ENCODE assay signal across 9 cellular contexts in genomic region chr21:26572668-26573381, GRCh38. TPM values are rescaled to one million over a fixed set of nuclear protein-coding genes. Genes with fewer than 3 reads are reported as not detected.
DNase-seq lines count a peak whose midpoint lies in the region; ATAC-seq, FAIRE-seq and TF ChIP-seq lines count a peak whose summit lies in the region.
"Had no signal": no experiment of that assay in that cellular context is flagged by ENCODE, and none has a peak within 500 bp of the region (broad histone marks: within the 10 kb centered on the region; RNA-seq: fewer than 3 reads in every experiment).

Gene CYYR1, minus strand, starts transcription at chr21:26573286. Its CDS starts 346 bp downstream, at chr21:26572940.

- in situ Hi-C loops in KBM-7 (cut with MboI; ENCODE audit: low pct_unique_long_range_greater_than_20kb, low sequenced_read_pairs): no loop called here

- peaks cover 12% of the 10 kb centered on the region for H3K9me3 Mint-ChIP-seq in chondrocyte (ENCODE audit: low read depth)

- H3K9me1 ChIP-seq in keratinocyte (ENCODE audit: control insufficient read depth, extremely low read depth, insufficient read depth, low read length): no peaks in the 10 kb centered on the region

- FAIRE-seq in keratinocyte (lab: Jason Lieb, UNC): no peak

- H3K36me3 Mint-ChIP-seq in chondrocyte (ENCODE audit: low read depth): no peaks in the 10 kb centered on the region

- peak within 1 kb of the TSS; percentile 95 for H2AFZ ChIP-seq in keratinocyte (ENCODE audit: control insufficient read depth, low read length)

- peak within 1 kb of the TSS; percentile 92 for H3K4me2 ChIP-seq in keratinocyte (ENCODE audit: control insufficient read depth, extremely low read depth, insufficient read depth, low read depth, low read length)
- peak within 1 kb of the TSS; percentile 95 for H3K4me2 ChIP-seq in skeletal muscle satellite cell (ENCODE audit: low read length)

- H3K4me3 ChIP-seq in HUES6 (ENCODE audit: low read depth, low read length) (peak within 1 kb of the TSS; percentile 96), keratinocyte (ENCODE audit: control insufficient read depth in 2 of 3, extremely low read depth in 1 of 3, insufficient read depth in 2 of 3, low read depth in 1 of 3, low read length in 3 of 3) (peak within 1 kb of the TSS; percentile 60 to 77 (median 75)), skeletal muscle satellite cell (ENCODE audit: low read length) (peak within 1 kb of the TSS; percentile 78)

- peaks cover 16% of the 10 kb centered on the region for H3K4me1 ChIP-seq in HUES6 (ENCODE audit: control insufficient read depth, insufficient read depth, low read length)
- peaks cover 2% of the 10 kb centered on the region for H3K4me1 ChIP-seq in keratinocyte (ENCODE audit: control insufficient read depth, extremely low read depth, insufficient read depth, low read length)
- peaks cover 2% of the 10 kb centered on the region for H3K4me1 ChIP-seq in skeletal muscle satellite cell (ENCODE audit: control insufficient read depth, insufficient read depth, low read length)

- H3K9ac ChIP-seq in HUES6 (ENCODE audit: low read length): peak within 1 kb of the TSS; percentile 99
- H3K9ac ChIP-seq in keratinocyte (ENCODE audit: control insufficient read depth, extremely low read depth, insufficient read depth, low read length): peak within 1 kb of the TSS; percentile 71
- peak within 1 kb of the TSS; percentile 41 for H3K9ac ChIP-seq in skeletal muscle satellite cell (ENCODE audit: low read depth, low read length)

- TF ChIP-seq CTCF in chondrocyte (IDR thresholded peaks at IDR 0.05) (no peak), keratinocyte (optimal IDR thresholded peaks at IDR 0.05 in 1 of 3, IDR thresholded peaks at IDR 0.05 in 1 of 3, conservative IDR thresholded peaks at IDR 0.05 in 1 of 3; ENCODE audit: extremely low read depth in 1 of 3, insufficient read depth in 2 of 3, low read length in 3 of 3) (no peak)

- H3K4me3 Mint-ChIP-seq in chondrocyte (ENCODE audit: unreplicated experiment): peak within 1 kb of the TSS; percentile 74
- H3K4me3 Mint-ChIP-seq: activated CD4-positive, alpha-beta memory T cell treated with anti-CD3 and anti-CD28 coated beads, Interleukin-2, amount 10 ng/mL, durations not matched to agents 7 days and 5 days had no signal

- no peaks in the 10 kb centered on the region for H3K27me3 Mint-ChIP-seq in chondrocyte (ENCODE audit: low read depth)

- ATAC-seq in HG02840 (IDR thresholded peaks at IDR 0.05; ENCODE audit: low FRiP score, unreplicated experiment) (no peak), HG02642 (IDR thresholded peaks at IDR 0.05; ENCODE audit: poor library complexity, unreplicated experiment) (no peak)

- no peaks in the 10 kb centered on the region for H3K9me3 ChIP-seq in HUES6 (ENCODE audit: control insufficient read depth, insufficient read depth, low read depth, low read length)
- H3K9me3 ChIP-seq in keratinocyte (ENCODE audit: control insufficient read depth, low read depth, low read length): no peaks in the 10 kb centered on the region
- H3K9me3 ChIP-seq in skeletal muscle satellite cell (replicated peaks; ENCODE audit: low read length): no peaks in the 10 kb centered on the region

- peaks cover 11% of the 10 kb centered on the region for H3K4me1 Mint-ChIP-seq in chondrocyte (ENCODE audit: low read depth)

- H3K79me2 ChIP-seq in keratinocyte (ENCODE audit: control insufficient read depth, insufficient read depth, low read length): no peaks in the 10 kb centered on the region

- dilution Hi-C loops in keratinocyte (cut with MboI; ENCODE audit: extremely low pct_ligation_motif_present, low sequenced_read_pairs): no loop called here

- no peaks in the 10 kb centered on the region for H3K27me3 ChIP-seq in HUES6 (ENCODE audit: control insufficient read depth, insufficient read depth, low read length)
- H3K27me3 ChIP-seq in keratinocyte (ENCODE audit: control insufficient read depth, extremely low read depth, insufficient read depth, low read length): no peaks in the 10 kb centered on the region
- H3K27me3 ChIP-seq in skeletal muscle satellite cell (ENCODE audit: control insufficient read depth, insufficient read depth, low read length): peaks cover 19% of the 10 kb centered on the region

- H3K27ac ChIP-seq in HUES6 (ENCODE audit: low read depth, low read length) (peak within 1 kb of the TSS; percentile 88), keratinocyte (ENCODE audit: control insufficient read depth, insufficient read depth, low read length) (no peak within 1 kb of the TSS)

- no peak for DNase-seq in chondrocyte (ENCODE audit: low spot score)
- no peak for DNase-seq in keratinocyte (ENCODE audit: low read depth, low spot score)
- DNase-seq in stimulated activated naive CD4-positive, alpha-beta T cell treated with Interleukin-2 at 50 U/mL for 16 hours (lab: John Stamatoyannopoulos, UW): no peak
- DNase-seq in KBM-7: no peak
- DNase-seq: activated CD4-positive, alpha-beta memory T cell treated with anti-CD3 and anti-CD28 coated beads, Interleukin-2, amount 10 ng/mL, durations not matched to agents 7 days and 5 days had no signal

- no peak within 1 kb of the TSS for H3K27ac Mint-ChIP-seq in chondrocyte (ENCODE audit: unreplicated experiment)
- H3K27ac Mint-ChIP-seq: activated CD4-positive, alpha-beta memory T cell treated with anti-CD3 and anti-CD28 coated beads, Interleukin-2, amount 10 ng/mL, durations not matched to agents 7 days and 5 days had no signal

- no peaks in the 10 kb centered on the region for H4K20me1 ChIP-seq in keratinocyte (ENCODE audit: control insufficient read depth, extremely low read depth, insufficient read depth, low read length)

- H3K36me3 ChIP-seq in HUES6 (ENCODE audit: control insufficient read depth, insufficient read depth, low read length) (peaks cover 7% of the 10 kb centered on the region; the same call in 1 of the 2 replicates), keratinocyte (ENCODE audit: control insufficient read depth in 2 of 2, extremely low read depth in 1 of 2, insufficient read depth in 2 of 2, low read length in 2 of 2) (no peaks in the 10 kb centered on the region), skeletal muscle satellite cell (ENCODE audit: insufficient read depth, low read length) (no peaks in the 10 kb centered on the region)

RNA-seq across cellular contexts. Expression of gene CYYR1, which starts in this region (rescaled TPM):
- 1.3 to 4.1 TPM (median 1.5 TPM) in 3 replicates for total RNA-seq in chondrocyte
- polyA plus RNA-seq in keratinocyte: 1.5 to 2.2 TPM (median 1.9 TPM) in 3 replicates
- 0.79 TPM for polyA plus RNA-seq in keratinocyte (2011; ENCODE audit: low read depth)
- 1.7 and 1.9 TPM in 2 replicates for polyA plus RNA-seq in keratinocyte (2011; cell fraction: cytosol; rRNA removed)
- polyA plus RNA-seq in keratinocyte (2011; cell fraction: nucleus; rRNA removed): 1.3 TPM in 2 replicates
- polyA plus RNA-seq in keratinocyte (2012; ENCODE audit: low replicate concordance): 2.2 and 2.3 TPM in 2 replicates
- 1.3 to 3.0 TPM (median 1.5 TPM) in 3 replicates for polyA minus RNA-seq in keratinocyte
- polyA minus RNA-seq in keratinocyte (2011; cell fraction: cytosol; rRNA and poly(A)+ RNA removed): 1.2 TPM
- 0.47 and 0.53 TPM in 2 replicates for polyA minus RNA-seq in keratinocyte (2011; cell fraction: nucleus; rRNA and poly(A)+ RNA removed)
- under 0.01 TPM in 1 of 2 replicates, not detected in the other for total RNA-seq in skeletal muscle satellite cell (2012; rRNA removed)
- total RNA-seq: activated CD4-positive, alpha-beta memory T cell treated with anti-CD3 and anti-CD28 coated beads, Interleukin-2, amount 10 ng/mL, durations not matched to agents 7 days and 5 days had no signal

Comparison
In these comparisons a context has a peak if more than half of its experiments do, and no peak if none do; other contexts are left out.
1. H3K9ac ChIP-seq: peak in every context shown above with its lines; median percentile 99 in HUES6; 71 in keratinocyte; 41 in skeletal muscle satellite cell.